In the genomic region with DNA sequence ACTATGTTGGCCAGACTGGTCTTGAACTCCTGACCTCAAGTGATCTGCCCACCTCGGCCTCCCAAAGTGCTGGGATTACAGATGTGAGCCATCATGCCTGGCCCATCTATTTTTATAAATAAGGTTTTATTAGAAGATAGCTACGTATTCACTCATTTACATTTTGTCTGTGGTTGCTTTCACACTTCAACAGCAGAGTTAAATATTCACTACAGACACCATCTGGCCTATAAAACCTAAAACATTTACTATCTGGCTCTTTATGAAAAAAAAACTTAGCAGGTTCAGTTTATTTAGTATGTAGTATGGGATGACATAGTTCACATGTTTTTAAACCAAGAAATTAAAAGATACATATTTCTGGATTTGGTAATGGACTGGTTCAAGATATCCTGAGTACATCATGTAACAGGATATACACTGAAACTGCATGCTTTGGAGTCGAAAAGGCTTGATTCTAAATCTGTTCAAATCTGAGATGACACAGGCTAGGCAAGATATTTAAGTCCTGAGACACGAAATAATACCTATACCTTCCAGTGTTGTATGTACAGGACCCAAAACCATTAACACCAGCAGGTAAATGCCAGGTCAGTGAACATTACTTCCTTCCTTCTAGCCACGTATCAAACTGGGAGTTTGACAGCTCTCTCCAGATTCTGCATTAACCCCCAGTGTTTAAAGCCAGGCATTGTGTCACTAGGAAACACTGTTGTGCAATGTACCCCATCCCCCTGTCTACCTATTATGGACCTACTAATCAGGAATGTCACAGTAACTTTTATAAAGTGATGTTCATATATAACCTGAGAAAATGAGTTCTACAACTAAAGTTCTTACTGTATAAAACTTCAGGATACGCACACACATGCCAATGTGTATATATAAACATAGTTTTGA, we compare ENCODE assay signal across 13 cellular contexts. TPM values are rescaled to one million over a fixed set of nuclear protein-coding genes. Genes with fewer than 3 reads are reported as not detected.
DNase-seq lines count a peak whose midpoint lies in the region; ATAC-seq and TF ChIP-seq lines count a peak whose summit lies in the region.
"Had no signal": no experiment of that assay in that cellular context is flagged by ENCODE, and none has a peak within 500 bp of the region (broad histone marks: within the 10 kb centered on the region; RNA-seq: fewer than 3 reads in every experiment).

No MANE protein-coding gene starts in this region.

- H3K4me1 Mint-ChIP-seq in activated T-cell treated with anti-CD3 and anti-CD28 coated beads, Interleukin-2, amount 50 U/mL, for 72 hours (ENCODE audit: low read depth) = peaks cover 15% of the 10 kb centered on the region

- H3K4me3 ChIP-seq in epithelial cell of esophagus (ENCODE audit: low read length) = no peak overlapping the region
- H3K4me3 ChIP-seq in neutrophil (ENCODE audit: low read depth in 1 of 2, low read length in 1 of 2) = no peak overlapping the region

- H3K9me3 ChIP-seq in neutrophil = no peaks in the 10 kb centered on the region

- peak overlapping the region; percentile 15 for H3K27ac ChIP-seq in neutrophil

- H3K4me1 ChIP-seq in neutrophil (ENCODE audit: control insufficient read depth in 1 of 2, insufficient read depth in 1 of 2, low read depth in 1 of 2, low read length in 1 of 2) = peaks cover 0 to 4% of the 10 kb centered on the region in 2 experiments

- ATAC-seq in activated T-cell treated with anti-CD3 and anti-CD28 coated beads, Interleukin-2, amount 50 U/mL, for 72 hours (replicated peaks in 1 of 2) = no peak
- peak; percentile 74 for ATAC-seq in HG03354 (IDR thresholded peaks at IDR 0.05; ENCODE audit: poor library complexity, severe bottlenecking, unreplicated experiment)
- ATAC-seq in GM21576 (IDR thresholded peaks at IDR 0.05; ENCODE audit: unreplicated experiment) = no peak

- no peaks in the 10 kb centered on the region for H3K27me3 ChIP-seq in neutrophil

- H3K36me3 Mint-ChIP-seq in activated T-cell treated with anti-CD3 and anti-CD28 coated beads, Interleukin-2, amount 50 U/mL, for 72 hours (ENCODE audit: insufficient read depth in 2 of 2) = peaks cover 7 to 33% of the 10 kb centered on the region in 2 donors

- H3K36me3 ChIP-seq in neutrophil = peaks cover 67% of the 10 kb centered on the region

- H3K4me3 Mint-ChIP-seq in activated T-cell treated with anti-CD3 and anti-CD28 coated beads, Interleukin-2, amount 50 U/mL, for 72 hours = no peak overlapping the region

- H3K27ac Mint-ChIP-seq in activated T-cell treated with anti-CD3 and anti-CD28 coated beads, Interleukin-2, amount 50 U/mL, for 72 hours = peak overlapping the region; percentile 42

- DNase-seq in activated T-cell treated with anti-CD3 and anti-CD28 coated beads, Interleukin-2, amount 50 U/mL, for 72 hours = no peak
- DNase-seq in activated T-cell treated with anti-CD3 and anti-CD28 coated beads, Interleukin-2, amount 50 U/mL, for 48 hours = no peak
- DNase-seq in epithelial cell of esophagus (ENCODE audit: low read depth) (peak; percentile 22), SHP77 treated with DMSO at 0.1 percent for 48 hours (lab: John Stamatoyannopoulos, UW) (no peak), NCI-H524 (lab: John Stamatoyannopoulos, UW) (no peak)
- DNase-seq: activated CD4-positive, alpha-beta T cell treated with anti-CD3 and anti-CD28 coated beads for 4 hours; dermis blood vessel endothelial cell; NCI-H187 treated with DMSO at 0.1 percent for 48 hours; stimulated activated naive CD4-positive, alpha-beta T cell; T-helper 2 cell had no signal

- TF ChIP-seq CTCF in epithelial cell of esophagus (IDR thresholded peaks at IDR 0.05; ENCODE audit: insufficient read depth, low read depth, low read length, missing control alignments) (no peak), neutrophil (IDR thresholded peaks at IDR 0.05) (no peak)

- no peaks in the 10 kb centered on the region for H3K27me3 Mint-ChIP-seq in activated T-cell treated with anti-CD3 and anti-CD28 coated beads, Interleukin-2, amount 50 U/mL, for 72 hours (ENCODE audit: low read depth)

- no peaks in the 10 kb centered on the region for H3K9me3 Mint-ChIP-seq in activated T-cell treated with anti-CD3 and anti-CD28 coated beads, Interleukin-2, amount 50 U/mL, for 72 hours

RNA-seq across cellular contexts. Expression of a gene that starts 54.3 kb away (rescaled TPM):
- total RNA-seq in activated T-cell treated with anti-CD3 and anti-CD28 coated beads, Interleukin-2, amount 50 U/mL, for 72 hours = under 1 TPM; 0.12 to 0.25 TPM
